8 cellular contexts compared by ENCODE assay signal in genomic region chr12:55829967-55830600, GRCh38. TPM values are rescaled to one million over a fixed set of nuclear protein-coding genes. Genes with fewer than 3 reads are reported as not detected.
A peak's percentile ranks its signal among the peaks of the same experiment; 100 is the strongest.
DNase-seq lines count a peak whose midpoint lies in the region; ATAC-seq, FAIRE-seq and TF ChIP-seq lines count a peak whose summit lies in the region.

No MANE protein-coding gene starts in this region.

- H3K9me3 ChIP-seq in Karpas-422 (ENCODE audit: low read length): no peaks in the 10 kb centered on the region
- no peaks in the 10 kb centered on the region for H3K9me3 ChIP-seq in esophagus muscularis mucosa

- peaks cover 46% of the 10 kb centered on the region for H3K79me2 ChIP-seq in Karpas-422 (ENCODE audit: low read length)

- H3K27ac Mint-ChIP-seq in naive thymus-derived CD8-positive, alpha-beta T cell: peak overlapping the region; percentile 85 to 99 (median 96)

- H3K4me2 ChIP-seq in Karpas-422 (ENCODE audit: low read depth, low read length, poor library complexity, severe bottlenecking): peak overlapping the region; percentile 90

- ATAC-seq in GM21576 (IDR thresholded peaks at IDR 0.05; ENCODE audit: unreplicated experiment): peak; percentile 19
- ATAC-seq in naive thymus-derived CD8-positive, alpha-beta T cell: peak; percentile 21 to 36

- no peak for TF ChIP-seq POLR2A in esophagus muscularis mucosa (IDR thresholded peaks at IDR 0.05; ENCODE audit: low read depth)

- H3K27ac ChIP-seq in Karpas-422 (ENCODE audit: low read length) (peak overlapping the region; percentile 34; the same call in 1 of the 2 replicates), esophagus muscularis mucosa (replicated peaks in 1 of 4) (peak overlapping the region; percentile 88 to 94 (median 92))

- H3K36me3 ChIP-seq in Karpas-422 (ENCODE audit: insufficient read depth, low read length): 0 out of 2 replicates have a peak, but pooled peaks cover 6% of the 10 kb centered on the region
- peaks cover 0 to 21% (median 11%) of the 10 kb centered on the region in 4 donors for H3K36me3 ChIP-seq in esophagus muscularis mucosa

- H4K20me1 ChIP-seq in Karpas-422 (ENCODE audit: insufficient read depth, low read depth, low read length): no peaks in the 10 kb centered on the region

- peaks cover 0 to 10% (median 0%) of the 10 kb centered on the region in 3 donors for H3K36me3 Mint-ChIP-seq in naive thymus-derived CD8-positive, alpha-beta T cell

- TF ChIP-seq CTCF in GM12864 (IDR thresholded peaks at IDR 0.05; ENCODE audit: low read depth, low read length, missing control alignments) (no peak), esophagus muscularis mucosa (IDR thresholded peaks at IDR 0.05) (no peak)

- H3K4me1 ChIP-seq in Karpas-422 (ENCODE audit: low read length) (peaks cover 40% of the 10 kb centered on the region), esophagus muscularis mucosa (peaks cover 44 to 73% (median 68%) of the 10 kb centered on the region in 4 donors)

- intact Hi-C loops in esophagus muscularis mucosa (cut with DNase I): loop anchor here (5.0 kb wide), 1 partner anchor 97 kb away; the partner anchor contains the start of gene PYM1

- WGBS in esophagus muscularis mucosa: 2% methylated on average over 28 of the region's 37 CpGs

- H3K27me3 ChIP-seq in Karpas-422 (ENCODE audit: low read length): no peaks in the 10 kb centered on the region
- no peaks in the 10 kb centered on the region for H3K27me3 ChIP-seq in esophagus muscularis mucosa

- H3K4me3 ChIP-seq in GM12864 (ENCODE audit: low read depth, low read length) (peak overlapping the region; percentile 76), Karpas-422 (ENCODE audit: low read length) (peak overlapping the region; percentile 100), esophagus muscularis mucosa (peak overlapping the region; percentile 81 to 98 (median 86))

- H3K4me3 Mint-ChIP-seq in naive thymus-derived CD8-positive, alpha-beta T cell: peak overlapping the region; percentile 94 to 99 (median 98)

- FAIRE-seq in urothelium cell line (lab: Jason Lieb, UNC): no peak

- DNase-seq in GM12864 (ENCODE audit: low read depth) (no peak), Karpas-422 (peak; percentile 64), esophagus muscularis mucosa (ENCODE audit: extremely low spot score) (no peak), urothelium cell line (ENCODE audit: low spot score) (peak; percentile 57), NCI-H2107 treated with DMSO at 0.1 percent for 48 hours (lab: John Stamatoyannopoulos, UW; ENCODE audit: unreplicated experiment) (no peak)
- peak; percentile 51 for DNase-seq in activated T-cell treated with anti-CD3 and anti-CD28 coated beads, Interleukin-2, amount 50 U/mL, for 1 hour
- peak; percentile 15 to 71 (median 42) for DNase-seq in naive thymus-derived CD8-positive, alpha-beta T cell

- H3K9me3 Mint-ChIP-seq in naive thymus-derived CD8-positive, alpha-beta T cell: no peaks in the 10 kb centered on the region

- POLR2A ChIA-PET in naive thymus-derived CD8-positive, alpha-beta T cell (lab: Charles Lee): interaction anchor here (0.6 to 7.6 kb wide), 30 partner anchors 13 to 1642 kb away, joined by 3 to 217 read pairs (median 4); partner anchors contain the start of genes CBX5, CS, DGKA and ERBB3

- H2AFZ ChIP-seq in Karpas-422 (ENCODE audit: low read length): peak overlapping the region; percentile 80; the same call in 1 of the 2 replicates

- no peak for TF ChIP-seq EP300 in esophagus muscularis mucosa (IDR thresholded peaks at IDR 0.05)

- H3K9ac ChIP-seq in Karpas-422 (ENCODE audit: low read length): peak overlapping the region; percentile 98

- peaks cover 37 to 63% (median 59%) of the 10 kb centered on the region in 4 donors for H3K4me1 Mint-ChIP-seq in naive thymus-derived CD8-positive, alpha-beta T cell

- H3K9me2 ChIP-seq in Karpas-422 (replicated peaks; ENCODE audit: insufficient read depth, low read length): no peaks in the 10 kb centered on the region

- H3K27me3 Mint-ChIP-seq in naive thymus-derived CD8-positive, alpha-beta T cell: no peaks in the 10 kb centered on the region

RNA-seq across cellular contexts. Expression of gene DNAJC14, which starts 0.7 kb away (rescaled TPM):
- 28.6 and 36.9 TPM in 2 replicates for total RNA-seq in Karpas-422 (2014; rRNA removed; shearing (Covaris generic); ENCODE audit: low replicate concordance)
- total RNA-seq in esophagus muscularis mucosa: 10 to 100 TPM; 23.7 to 33.7 (median 30.0) TPM
- total RNA-seq in naive thymus-derived CD8-positive, alpha-beta T cell: 10 to 100 TPM; 34.7 to 35.0 TPM
- 10 to 100 TPM; 31.0 to 39.6 (median 35.5) TPM for polyA plus RNA-seq in naive thymus-derived CD8-positive, alpha-beta T cell

RNA-seq across cellular contexts. Expression of gene ORMDL2, which starts 12.2 kb away (rescaled TPM):
- total RNA-seq in Karpas-422 (2014; rRNA removed; shearing (Covaris generic); ENCODE audit: low replicate concordance): 32.6 and 37.4 TPM in 2 replicates
- total RNA-seq in esophagus muscularis mucosa: 10 to 100 TPM in 2 of 4 donors, 1 to 10 TPM in 2; 8.3 to 15.7 (median 11.8) TPM
- 10 to 100 TPM; 43.2 to 46.8 TPM for total RNA-seq in naive thymus-derived CD8-positive, alpha-beta T cell
- polyA plus RNA-seq in naive thymus-derived CD8-positive, alpha-beta T cell: 10 to 100 TPM; 71.6 to 92.5 (median 90.3) TPM

RNA-seq across cellular contexts. Expression of gene SARNP, which starts 12.6 kb away (rescaled TPM):
- 64.9 and 100 TPM in 2 replicates for total RNA-seq in Karpas-422 (2014; rRNA removed; shearing (Covaris generic); ENCODE audit: low replicate concordance)
- total RNA-seq in esophagus muscularis mucosa: 10 to 100 TPM; 57.7 to 78.0 (median 70.1) TPM
- total RNA-seq in naive thymus-derived CD8-positive, alpha-beta T cell: 10 to 100 TPM; 43.6 to 43.9 TPM
- polyA plus RNA-seq in naive thymus-derived CD8-positive, alpha-beta T cell: 100 to 1,000 TPM in 1 of 3 donors, 10 to 100 TPM in 2; 93.6 to 104 (median 94.0) TPM

RNA-seq across cellular contexts. Expression of gene MMP19, which starts 12.7 kb away (rescaled TPM):
- total RNA-seq in Karpas-422 (2014; rRNA removed; shearing (Covaris generic); ENCODE audit: low replicate concordance): 0.11 TPM in 1 of 2 replicates, not detected in the other
- 10 to 100 TPM in 2 of 4 donors, 1 to 10 TPM in 2; 5.5 to 17.4 (median 8.5) TPM for total RNA-seq in esophagus muscularis mucosa
- under 1 TPM in 1 of 2 experiments, not detected in 1; 0.55 TPM for total RNA-seq in naive thymus-derived CD8-positive, alpha-beta T cell
- not detected for polyA plus RNA-seq in naive thymus-derived CD8-positive, alpha-beta T cell

Comparison
In these comparisons a context has a peak if more than half of its experiments do, and no peak if none do; other contexts are left out.
1. DNase-seq: peak in Karpas-422 (single experiment), activated T-cell treated with anti-CD3 and anti-CD28 coated beads, Interleukin-2, amount 50 U/mL, for 1 hour (single experiment), naive thymus-derived CD8-positive, alpha-beta T cell (10 of 10) and urothelium cell line (single experiment); none in GM12864 (single experiment), esophagus muscularis mucosa (single experiment) and NCI-H2107 treated with DMSO at 0.1 percent for 48 hours (single experiment).
2. Peak in every context shown above with its lines, with median percentiles within 50 percentile points of each other: H3K4me3 ChIP-seq.